In the genomic region with DNA sequence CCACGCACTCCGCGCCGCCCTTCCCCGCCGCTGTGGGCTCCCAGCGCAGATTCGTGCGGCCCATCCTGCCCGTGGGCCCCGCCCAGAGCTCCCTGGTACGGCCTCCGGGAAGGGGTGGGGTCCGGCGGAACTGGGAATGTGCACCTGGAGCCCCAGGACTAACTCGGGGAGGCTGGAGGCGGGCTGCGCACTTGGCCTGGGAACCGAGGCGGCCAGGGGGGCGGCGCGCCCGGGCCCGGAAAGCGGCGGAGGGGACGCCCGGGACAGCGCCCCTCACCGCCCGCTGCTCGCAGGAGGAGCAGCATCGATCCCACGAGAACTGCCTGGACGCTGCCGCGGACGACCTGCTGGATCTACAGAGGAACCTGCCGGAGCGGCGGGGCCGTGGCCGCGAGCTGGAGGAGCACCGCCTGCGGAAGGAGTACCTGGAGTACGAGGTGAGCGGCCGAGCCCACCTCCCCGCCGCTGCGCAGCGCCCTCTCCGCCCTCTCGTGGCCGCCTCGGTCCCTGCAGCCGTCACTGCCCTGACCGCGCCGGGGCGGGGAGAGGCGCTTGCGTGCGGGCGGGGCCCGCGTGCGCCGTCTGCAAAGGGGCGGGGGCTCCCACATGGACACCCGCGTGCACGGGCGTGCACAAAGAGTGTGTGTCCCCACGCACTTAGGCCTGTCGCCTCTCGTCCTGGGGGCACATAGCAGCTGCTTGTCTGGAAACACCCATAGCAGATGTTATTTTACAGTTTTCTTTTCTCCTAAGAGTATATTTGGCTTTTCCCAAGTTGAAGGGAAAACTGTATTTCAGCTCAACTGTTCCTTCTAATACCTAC, we compare ENCODE assay signal across 8 cellular contexts. TPM values are rescaled to one million over a fixed set of nuclear protein-coding genes. Genes with fewer than 3 reads are reported as not detected.
A peak's percentile ranks its signal among the peaks of the same experiment; 100 is the strongest.
DNase-seq lines count a peak whose midpoint lies in the region; ATAC-seq and TF ChIP-seq lines count a peak whose summit lies in the region.

No MANE protein-coding gene starts in this region.

- H3K9me3 ChIP-seq in left lung: no peaks in the 10 kb centered on the region

- H3K36me3 ChIP-seq in left lung: peaks cover 0 to 80% of the 10 kb centered on the region in 2 donors

- peak; percentile 35 for DNase-seq in GM04504 (ENCODE audit: low read depth)
- peak; percentile 84 for DNase-seq in NCI-H2171 treated with DMSO at 0.1 percent for 48 hours (lab: John Stamatoyannopoulos, UW)
- peak; percentile 72 to 73 for DNase-seq in activated CD4-positive, alpha-beta T cell treated with anti-CD3 and anti-CD28 coated beads, Interleukin-2, amount 50 U/mL, for 24 hours (ENCODE audit: low read depth in 1 of 2, low spot score in 1 of 2)
- DNase-seq in dedifferentiated amniotic fluid mesenchymal stem cell (ENCODE audit: extremely low spot score): peak; percentile 54
- peak; percentile 79 to 97 for DNase-seq in left lung
- peak; percentile 76 for DNase-seq in stimulated activated CD4-positive, alpha-beta T cell treated with anti-CD3 and anti-CD28 coated beads, Interleukin-2, amount 100 ng/mL, for 4 hours (ENCODE audit: low read depth)
- DNase-seq in AML-193 (lab: John Stamatoyannopoulos, UW): no peak

- H3K4me1 ChIP-seq in left lung: peaks cover 0 to 14% of the 10 kb centered on the region in 2 donors

- TF ChIP-seq CTCF in left lung (IDR thresholded peaks at IDR 0.05): peak; percentile 94 to 97

- peak overlapping the region; percentile 72 to 92 for H3K4me3 ChIP-seq in left lung

- peak; percentile 73 for ATAC-seq in HG02678 (IDR thresholded peaks at IDR 0.05; ENCODE audit: unreplicated experiment)
- peak; percentile 96 for ATAC-seq in left lung

- intact Hi-C loops in left lung (cut with DNase I): loop anchor here in 1 of 2 donors (5.0 kb wide), 1 partner anchor 62 kb away; no protein-coding TSS in a partner anchor

- peak overlapping the region; percentile 72 to 84 for H3K27ac ChIP-seq in left lung

- H3K27me3 ChIP-seq in left lung: no peaks in the 10 kb centered on the region

RNA-seq across cellular contexts. Expression of a gene that starts 25.2 kb away (rescaled TPM):
- total RNA-seq in left lung: 10 to 100 TPM; 29.8 to 50.2 TPM

Comparison
In these comparisons a context has a peak if more than half of its experiments do, and no peak if none do; other contexts are left out.
1. DNase-seq: peak in GM04504 (single experiment), NCI-H2171 treated with DMSO at 0.1 percent for 48 hours (single experiment), activated CD4-positive, alpha-beta T cell treated with anti-CD3 and anti-CD28 coated beads, Interleukin-2, amount 50 U/mL, for 24 hours (2 of 2), dedifferentiated amniotic fluid mesenchymal stem cell (single experiment), left lung (2 of 2) and stimulated activated CD4-positive, alpha-beta T cell treated with anti-CD3 and anti-CD28 coated beads, Interleukin-2, amount 100 ng/mL, for 4 hours (single experiment); none in AML-193 (0 of 2).